Comparison of ENCODE assay signal across 22 cellular contexts in genomic region chr19:49652723-49653465, GRCh38. TPM values are rescaled to one million over a fixed set of nuclear protein-coding genes. Genes with fewer than 3 reads are reported as not detected.
DNase-seq lines count a peak whose midpoint lies in the region; ATAC-seq, FAIRE-seq and TF ChIP-seq lines count a peak whose summit lies in the region.
"Had no signal": no experiment of that assay in that cellular context is flagged by ENCODE, and none has a peak within 500 bp of the region (broad histone marks: within the 10 kb centered on the region; RNA-seq: fewer than 3 reads in every experiment).

No MANE protein-coding gene starts in this region.

- H3K9me3 ChIP-seq in right cardiac atrium (ENCODE audit: control insufficient read depth, low read length) (no peaks in the 10 kb centered on the region), HEK293 (ENCODE audit: control insufficient read depth, insufficient read depth, low read depth, low read length) (no peaks in the 10 kb centered on the region), K562 (replicated peaks; ENCODE audit: control insufficient read depth, insufficient read depth, low read depth, low read length) (no peaks in the 10 kb centered on the region; the same call in 1 of the 2 replicates)
- H3K9me3 ChIP-seq in CD8-positive, alpha-beta memory T cell (ENCODE audit: low read length) = no peaks in the 10 kb centered on the region

- no peak for FAIRE-seq in K562 (lab: Jason Lieb, UNC)
- FAIRE-seq: GM12891, RCC 7860 had no signal

- no peak for TF ChIP-seq RAD21 in K562 (CRISPR knock-in tag; conservative IDR thresholded peaks at IDR 0.05 in 1 of 2, IDR thresholded peaks at IDR 0.05 in 1 of 2)

- POLR2A ChIA-PET in HEK293 (lab: Yijun Ruan, JAX) = interaction anchor here (0.6 to 3.7 kb wide), 3 partner anchors 12 to 146 kb away, joined by 3 to 17 read pairs (median 6); partner anchors contain the start of genes BCL2L12, IRF3 and RRAS
- POLR2A ChIA-PET in K562 (lab: Yijun Ruan, JAX) = interaction anchor here (0.7 to 4.3 kb wide), 2 partner anchors 10 to 258 kb away, joined by 3 to 27 read pairs; partner anchors contain the start of gene SCAF1
- POLR2A ChIA-PET in CD8-positive, alpha-beta memory T cell (lab: Charles Lee) = interaction anchor here (1.0 kb wide), 1 partner anchor 12 kb away, joined by 3 read pairs; the partner anchor contains the start of genes BCL2L12 and IRF3

- no peaks in the 10 kb centered on the region for H3K27me3 Mint-ChIP-seq in stimulated activated naive B cell treated with anti-CD40 and anti-IgM and Interleukin-4, amounts not matched to agents 10 μg/mL and 1 μg/mL and 100 μg/mL, for 72 hours
- no peaks in the 10 kb centered on the region for H3K27me3 Mint-ChIP-seq in CD8-positive, alpha-beta memory T cell
- H3K27me3 Mint-ChIP-seq: B cell had no signal

- peak; percentile 21 for DNase-seq in Right ventricle myocardium inferior (ENCODE audit: missing footprints)
- no peak for DNase-seq in right cardiac atrium
- DNase-seq in K562 (ENCODE audit: extremely low read depth in 1 of 4, low spot score in 3 of 4) = no peak
- no peak for DNase-seq in stimulated activated naive B cell treated with anti-CD40 and anti-IgM and Interleukin-4, amounts not matched to agents 10 μg/mL and 1 μg/mL and 100 μg/mL, for 72 hours
- DNase-seq in CD8-positive, alpha-beta memory T cell = no peak
- DNase-seq in activated CD4-positive, CD25-positive, alpha-beta regulatory T cell (lab: John Stamatoyannopoulos, UW) = no peak
- DNase-seq in central memory CD4-positive, alpha-beta T cell = no peak
- DNase-seq: DND-41; MM.1S; NCI-H1048; NCI-H1436 treated with DMSO at 0.1 percent for 48 hours; NCI-H2029; NCI-H226; NCI-H510A treated with DMSO at 0.1 percent for 48 hours; NCI-H748 treated with DMSO at 0.1 percent for 48 hours; NK-92 treated with Interleukin-12 subunit alpha and Interleukin-12 subunit beta, amount 100 ng/mL, for 24 hours; SHP77 had no signal

- H3K36me3 ChIP-seq in HEK293 (ENCODE audit: control insufficient read depth in 2 of 2, insufficient read depth in 1 of 2, low read length in 2 of 2) = peaks cover 66 to 87% of the 10 kb centered on the region in 2 experiments
- peaks cover 80% of the 10 kb centered on the region; the same call in 2 of the 3 replicates for H3K36me3 ChIP-seq in K562 (ENCODE audit: control insufficient read depth, insufficient read depth, low read length)
- H3K36me3 ChIP-seq in CD8-positive, alpha-beta memory T cell (ENCODE audit: insufficient read depth, low read length) = peaks cover 34% of the 10 kb centered on the region

- H3K27ac ChIP-seq in right cardiac atrium (ENCODE audit: low read length) (no peak overlapping the region), HEK293 (ENCODE audit: extremely low read depth, low read depth, low read length) (no peak overlapping the region), K562 (ENCODE audit: extremely low read depth, low read depth, low read length) (no peak overlapping the region)
- H3K27ac ChIP-seq in CD8-positive, alpha-beta memory T cell (ENCODE audit: low read depth, low read length) = no peak overlapping the region

- CTCF ChIA-PET in HEK293 (lab: Yijun Ruan, JAX) = interaction anchor here (0.7 kb wide), 1 partner anchor 32 kb away, joined by 3 read pairs; no protein-coding TSS in a partner anchor
- CTCF ChIA-PET in K562 (lab: Yijun Ruan, JAX; ENCODE audit: low intra/inter-chr PET ratio) = no interaction called here
- CTCF ChIA-PET in CD8-positive, alpha-beta memory T cell (lab: Charles Lee) = no interaction called here

- H2AFZ ChIP-seq in K562 (ENCODE audit: low read depth, low read length) = no peak overlapping the region

- no peaks in the 10 kb centered on the region for H3K79me2 ChIP-seq in K562 (ENCODE audit: control insufficient read depth, insufficient read depth, low read length)

- H3K9me3 Mint-ChIP-seq in stimulated activated naive B cell treated with anti-CD40 and anti-IgM and Interleukin-4, amounts not matched to agents 10 μg/mL and 1 μg/mL and 100 μg/mL, for 72 hours = no peaks in the 10 kb centered on the region
- H3K9me3 Mint-ChIP-seq in CD8-positive, alpha-beta memory T cell = no peaks in the 10 kb centered on the region
- H3K9me3 Mint-ChIP-seq: T-helper 1 cell treated with Interleukin-12 subunit alpha and Interleukin-12 subunit beta and Interleukin-4 antibody, amounts not matched to agents 30 μg/mL and 1 μg/mL, for 36 hours had no signal

- H3K9ac ChIP-seq in K562 (ENCODE audit: insufficient read depth in 1 of 2, low read depth in 2 of 2, low read length in 2 of 2) = no peak overlapping the region

- H3K4me3 ChIP-seq in right cardiac atrium (ENCODE audit: low read length) (no peak overlapping the region), HEK293 (ENCODE audit: low read depth, low read length) (no peak overlapping the region), K562 (no peak overlapping the region)
- no peak overlapping the region for H3K4me3 ChIP-seq in CD8-positive, alpha-beta memory T cell (ENCODE audit: low read length)

- WGBS in right cardiac atrium = 92% methylated on average over 39 of the region's 39 CpGs
- 97% methylated on average over 21 of the region's 39 CpGs for WGBS in K562 (ENCODE audit: insufficient coverage, low coverage, missing lambda C conversion rate)

- no peak for TF ChIP-seq CTCF in HEK293 (tag by site-specific recombination; IDR thresholded peaks at IDR 0.05)
- TF ChIP-seq CTCF in K562 (IDR thresholded peaks at IDR 0.05 in 2 of 3, conservative IDR thresholded peaks at IDR 0.05 in 1 of 3; ENCODE audit: insufficient read depth in 2 of 3, low read depth in 1 of 3, low read length in 3 of 3) = no peak

- no peaks in the 10 kb centered on the region for H3K4me1 ChIP-seq in right cardiac atrium (ENCODE audit: control insufficient read depth, insufficient read depth, low read length)
- no peaks in the 10 kb centered on the region for H3K4me1 ChIP-seq in HEK293 (ENCODE audit: control insufficient read depth, insufficient read depth, low read length)
- peaks cover 0 to 10% of the 10 kb centered on the region in 2 experiments; a peak in 2 of 5 replicates for H3K4me1 ChIP-seq in K562 (replicated peaks in 1 of 2; ENCODE audit: control insufficient read depth in 2 of 2, insufficient read depth in 2 of 2, low read length in 2 of 2)
- no peaks in the 10 kb centered on the region for H3K4me1 ChIP-seq in CD8-positive, alpha-beta memory T cell (ENCODE audit: insufficient read depth, low read length)

- ATAC-seq in Right ventricle myocardium inferior (no peak), right cardiac atrium (no peak), K562 (no peak)
- no peak for ATAC-seq in stimulated activated naive B cell treated with anti-CD40 and anti-IgM and Interleukin-4, amounts not matched to agents 10 μg/mL and 1 μg/mL and 100 μg/mL, for 72 hours (replicated peaks)

- H4K20me1 ChIP-seq in K562 (replicated peaks; ENCODE audit: control insufficient read depth, insufficient read depth, low read length) = 0 out of 2 replicates have a peak, but pooled peaks cover 4% of the 10 kb centered on the region

- H3K36me3 Mint-ChIP-seq in stimulated activated naive B cell treated with anti-CD40 and anti-IgM and Interleukin-4, amounts not matched to agents 10 μg/mL and 1 μg/mL and 100 μg/mL, for 72 hours = peaks cover 37 to 59% of the 10 kb centered on the region in 2 donors
- peaks cover 0 to 73% (median 1%) of the 10 kb centered on the region in 3 donors for H3K36me3 Mint-ChIP-seq in CD8-positive, alpha-beta memory T cell

- in situ Hi-C loops in K562 (cut with MboI) = no loop called here

- H3K27me3 ChIP-seq in right cardiac atrium (ENCODE audit: control insufficient read depth, insufficient read depth) (no peaks in the 10 kb centered on the region), K562 (ENCODE audit: control insufficient read depth in 2 of 2, insufficient read depth in 2 of 2, low read length in 2 of 2) (no peaks in the 10 kb centered on the region)
- H3K27me3 ChIP-seq in CD8-positive, alpha-beta memory T cell (ENCODE audit: insufficient read depth, low read length, poor library complexity, severe bottlenecking) = no peaks in the 10 kb centered on the region

- peak overlapping the region; percentile 14 for H3K27ac Mint-ChIP-seq in stimulated activated naive B cell treated with anti-CD40 and anti-IgM and Interleukin-4, amounts not matched to agents 10 μg/mL and 1 μg/mL and 100 μg/mL, for 72 hours
- no peak overlapping the region for H3K27ac Mint-ChIP-seq in CD8-positive, alpha-beta memory T cell
- H3K27ac Mint-ChIP-seq: T-helper 1 cell treated with Interleukin-12 subunit alpha and Interleukin-12 subunit beta and Interleukin-4 antibody, amounts not matched to agents 30 μg/mL and 1 μg/mL, for 36 hours had no signal

- no peaks in the 10 kb centered on the region for H3K9me1 ChIP-seq in K562 (ENCODE audit: control insufficient read depth, insufficient read depth, low read length)

- no peak for TF ChIP-seq POLR2A in K562 (conservative IDR thresholded peaks at IDR 0.05)

- H3K4me2 ChIP-seq in K562 (ENCODE audit: insufficient read depth, low read length) = no peak overlapping the region

- TF ChIP-seq EP300 in K562 (IDR thresholded peaks at IDR 0.05; ENCODE audit: low read length) = no peak

- intact Hi-C loops in Right ventricle myocardium inferior (cut with DNase I) (no loop called here), right cardiac atrium (cut with DNase I) (no loop called here), K562 (cut with micrococcal nuclease) (no loop called here)

- no peak overlapping the region for H3K4me3 Mint-ChIP-seq in stimulated activated naive B cell treated with anti-CD40 and anti-IgM and Interleukin-4, amounts not matched to agents 10 μg/mL and 1 μg/mL and 100 μg/mL, for 72 hours
- H3K4me3 Mint-ChIP-seq in CD8-positive, alpha-beta memory T cell = no peak overlapping the region
- H3K4me3 Mint-ChIP-seq: B cell; T-helper 1 cell treated with Interleukin-12 subunit alpha and Interleukin-12 subunit beta and Interleukin-4 antibody, amounts not matched to agents 30 μg/mL and 1 μg/mL, for 36 hours had no signal

- peaks cover 3 to 5% of the 10 kb centered on the region in 2 donors for H3K4me1 Mint-ChIP-seq in stimulated activated naive B cell treated with anti-CD40 and anti-IgM and Interleukin-4, amounts not matched to agents 10 μg/mL and 1 μg/mL and 100 μg/mL, for 72 hours
- peaks cover 0 to 4% (median 2%) of the 10 kb centered on the region in 3 donors for H3K4me1 Mint-ChIP-seq in CD8-positive, alpha-beta memory T cell
- H3K4me1 Mint-ChIP-seq: B cell had no signal

- TSS peak; percentile 34 for BruUV-seq in K562 (replicated peaks; lab: Mats Ljungman, UMichigan)

RNA-seq across cellular contexts. Expression of gene SCAF1, which starts 10.9 kb away (rescaled TPM):
- total RNA-seq in Right ventricle myocardium inferior (42.5 TPM), right cardiac atrium (10 to 100 TPM; 41.8 to 52.7 (median 42.3) TPM), K562 (2014; rRNA removed) (12.9 and 18.0 TPM in 2 replicates), K562 (2014; rRNA removed; fragmentation: Illumina TruSeq; extraction: Trizol) (2.5 and 2.8 TPM in 2 replicates), K562 (2015; rRNA removed; fragmentation: Illumina TruSeq; extraction: Trizol) (4.9 and 6.0 TPM in 2 replicates), K562 (2021) (75.5 and 79.0 TPM in 2 replicates)
- polyA plus RNA-seq in right cardiac atrium (23.3 TPM), K562 (2011; rRNA removed) (3.7 and 4.3 TPM in 2 replicates), K562 (2014; fragmentation: Illumina TruSeq; extraction: Trizol) (9.7 and 22.5 TPM in 2 replicates), K562 (2014; fragmentation: Nextera tagmentation; extraction: Ambion mirVana) (under 1 TPM; 0.20 to 0.25 TPM), K562 (2014; rRNA removed) (11.4 and 14.6 TPM in 2 replicates)
- total RNA-seq in K562 (2011; cell fraction: chromatin; rRNA removed; ENCODE audit: low replicate concordance) = 11.3 and 31.0 TPM in 2 replicates
- total RNA-seq in K562 (2011; cell fraction: nucleolus; rRNA removed) = 16.8 and 21.8 TPM in 2 replicates
- total RNA-seq in K562 (2011; cell fraction: nucleoplasm; rRNA removed) = 10.6 and 16.9 TPM in 2 replicates
- 5.1 and 6.3 TPM in 2 replicates for polyA plus RNA-seq in K562 (2011; cell fraction: cytosol; rRNA removed)
- 21.1 and 37.2 TPM in 2 replicates for polyA plus RNA-seq in K562 (2011; cell fraction: nucleus; rRNA removed)
- 36.5 and 39.5 TPM in 2 replicates for polyA plus RNA-seq in K562 (2012)
- 1.1 and 1.9 TPM in 2 replicates for polyA minus RNA-seq in K562 (2011; rRNA and poly(A)+ RNA removed)
- polyA minus RNA-seq in K562 (2011; cell fraction: cytosol; rRNA and poly(A)+ RNA removed) = 7.8 and 12.0 TPM in 2 replicates
- polyA minus RNA-seq in K562 (2011; cell fraction: nucleus; rRNA and poly(A)+ RNA removed) = 4.8 and 5.6 TPM in 2 replicates
- total RNA-seq in CD8-positive, alpha-beta memory T cell = 10 to 100 TPM; 79.2 to 79.7 TPM
- 3.2 TPM for polyA plus RNA-seq in CD8-positive, alpha-beta memory T cell

RNA-seq across cellular contexts. Expression of gene IRF3, which starts 12.8 kb away (rescaled TPM):
- 36.4 TPM for total RNA-seq in Right ventricle myocardium inferior
- 10 to 100 TPM; 34.1 to 58.0 (median 40.7) TPM for total RNA-seq in right cardiac atrium
- polyA plus RNA-seq in right cardiac atrium = 39.6 TPM
- total RNA-seq in K562 (2011; cell fraction: chromatin; rRNA removed; ENCODE audit: low replicate concordance) = 63.4 and 152 TPM in 2 replicates
- total RNA-seq in K562 (2011; cell fraction: nucleolus; rRNA removed) = 90.7 and 93.9 TPM in 2 replicates
- total RNA-seq in K562 (2011; cell fraction: nucleoplasm; rRNA removed) = 78.8 and 106 TPM in 2 replicates
- 113 and 160 TPM in 2 replicates for total RNA-seq in K562 (2014; rRNA removed)
- 28.5 and 40.9 TPM in 2 replicates for total RNA-seq in K562 (2014; rRNA removed; fragmentation: Illumina TruSeq; extraction: Trizol)
- 64.0 and 65.4 TPM in 2 replicates for total RNA-seq in K562 (2015; rRNA removed; fragmentation: Illumina TruSeq; extraction: Trizol)
- total RNA-seq in K562 (2021) = 125 and 132 TPM in 2 replicates
- 54.5 and 66.4 TPM in 2 replicates for polyA plus RNA-seq in K562 (2011; rRNA removed)
- polyA plus RNA-seq in K562 (2011; cell fraction: cytosol; rRNA removed) = 56.8 and 134 TPM in 2 replicates
- polyA plus RNA-seq in K562 (2011; cell fraction: nucleus; rRNA removed) = 106 and 215 TPM in 2 replicates
- 119 and 139 TPM in 2 replicates for polyA plus RNA-seq in K562 (2012)
- polyA plus RNA-seq in K562 (2014; fragmentation: Illumina TruSeq; extraction: Trizol) = 118 and 119 TPM in 2 replicates
- 10 to 100 TPM in 1 of 2 experiments, 1 to 10 TPM in 1; 7.5 to 11.6 TPM for polyA plus RNA-seq in K562 (2014; fragmentation: Nextera tagmentation; extraction: Ambion mirVana)
- 118 and 145 TPM in 2 replicates for polyA plus RNA-seq in K562 (2014; rRNA removed)
- polyA minus RNA-seq in K562 (2011; rRNA and poly(A)+ RNA removed) = 11.1 and 16.9 TPM in 2 replicates
- 36.4 and 44.4 TPM in 2 replicates for polyA minus RNA-seq in K562 (2011; cell fraction: cytosol; rRNA and poly(A)+ RNA removed)
- polyA minus RNA-seq in K562 (2011; cell fraction: nucleus; rRNA and poly(A)+ RNA removed) = 13.9 and 17.5 TPM in 2 replicates
- 100 to 1,000 TPM; 118 to 127 TPM for total RNA-seq in CD8-positive, alpha-beta memory T cell
- 81.7 TPM for polyA plus RNA-seq in CD8-positive, alpha-beta memory T cell

RNA-seq across cellular contexts. Expression of gene BCL2L12, which starts 12.8 kb away (rescaled TPM):
- total RNA-seq in Right ventricle myocardium inferior (10.6 TPM), right cardiac atrium (10 to 100 TPM in 3 of 4 donors, 1 to 10 TPM in 1; 8.6 to 14.0 (median 12.4) TPM), K562 (2014; rRNA removed) (128 and 169 TPM in 2 replicates), K562 (2014; rRNA removed; fragmentation: Illumina TruSeq; extraction: Trizol) (17.0 and 18.8 TPM in 2 replicates), K562 (2015; rRNA removed; fragmentation: Illumina TruSeq; extraction: Trizol) (26.5 and 29.4 TPM in 2 replicates), K562 (2021) (183 and 185 TPM in 2 replicates)
- polyA plus RNA-seq in right cardiac atrium (15.1 TPM), K562 (2011; rRNA removed) (81.2 and 95.3 TPM in 2 replicates), K562 (2014; fragmentation: Illumina TruSeq; extraction: Trizol) (85.6 and 184 TPM in 2 replicates), K562 (2014; fragmentation: Nextera tagmentation; extraction: Ambion mirVana) (1 to 10 TPM; 7.4 to 7.5 TPM), K562 (2014; rRNA removed) (263 and 282 TPM in 2 replicates)
- 31.5 and 83.3 TPM in 2 replicates for total RNA-seq in K562 (2011; cell fraction: chromatin; rRNA removed; ENCODE audit: low replicate concordance)
- total RNA-seq in K562 (2011; cell fraction: nucleolus; rRNA removed) = 79.4 and 85.7 TPM in 2 replicates
- total RNA-seq in K562 (2011; cell fraction: nucleoplasm; rRNA removed) = 47.0 and 50.7 TPM in 2 replicates
- polyA plus RNA-seq in K562 (2011; cell fraction: cytosol; rRNA removed) = 132 and 350 TPM in 2 replicates
- polyA plus RNA-seq in K562 (2011; cell fraction: nucleus; rRNA removed) = 132 and 212 TPM in 2 replicates
- 164 and 177 TPM in 2 replicates for polyA plus RNA-seq in K562 (2012)
- 8.8 and 10.7 TPM in 2 replicates for polyA minus RNA-seq in K562 (2011; rRNA and poly(A)+ RNA removed)
- polyA minus RNA-seq in K562 (2011; cell fraction: cytosol; rRNA and poly(A)+ RNA removed) = 29.2 and 36.0 TPM in 2 replicates
- 22.6 and 24.0 TPM in 2 replicates for polyA minus RNA-seq in K562 (2011; cell fraction: nucleus; rRNA and poly(A)+ RNA removed)
- 10 to 100 TPM; 68.2 to 70.9 TPM for total RNA-seq in CD8-positive, alpha-beta memory T cell
- polyA plus RNA-seq in CD8-positive, alpha-beta memory T cell = 18.9 TPM

RNA-seq across cellular contexts. Expression of gene RRAS, which starts 13.0 kb away (rescaled TPM):
- total RNA-seq in Right ventricle myocardium inferior (120 TPM), right cardiac atrium (100 to 1,000 TPM in 1 of 4 donors, 10 to 100 TPM in 3; 76.7 to 106 (median 85.3) TPM), K562 (2014; rRNA removed) (8.2 and 10.4 TPM in 2 replicates), K562 (2014; rRNA removed; fragmentation: Illumina TruSeq; extraction: Trizol) (1.5 and 1.7 TPM in 2 replicates), K562 (2015; rRNA removed; fragmentation: Illumina TruSeq; extraction: Trizol) (3.1 and 3.7 TPM in 2 replicates), K562 (2021) (8.3 and 9.3 TPM in 2 replicates)
- polyA plus RNA-seq in right cardiac atrium (153 TPM), K562 (2011; rRNA removed) (15.4 and 16.4 TPM in 2 replicates), K562 (2014; fragmentation: Illumina TruSeq; extraction: Trizol) (8.5 and 13.9 TPM in 2 replicates), K562 (2014; fragmentation: Nextera tagmentation; extraction: Ambion mirVana) (1 to 10 TPM in 1 of 2 experiments, under 1 TPM in 1; 0.70 to 1.3 TPM), K562 (2014; rRNA removed) (17.3 and 18.3 TPM in 2 replicates)
- total RNA-seq in K562 (2011; cell fraction: chromatin; rRNA removed; ENCODE audit: low replicate concordance) = 2.5 and 10.0 TPM in 2 replicates
- total RNA-seq in K562 (2011; cell fraction: nucleolus; rRNA removed) = 9.5 and 11.2 TPM in 2 replicates
- total RNA-seq in K562 (2011; cell fraction: nucleoplasm; rRNA removed) = 8.0 and 8.3 TPM in 2 replicates
- 26.0 and 54.3 TPM in 2 replicates for polyA plus RNA-seq in K562 (2011; cell fraction: cytosol; rRNA removed)
- 19.7 and 39.0 TPM in 2 replicates for polyA plus RNA-seq in K562 (2011; cell fraction: nucleus; rRNA removed)
- 14.8 and 16.2 TPM in 2 replicates for polyA plus RNA-seq in K562 (2012)
- 1.2 and 2.7 TPM in 2 replicates for polyA minus RNA-seq in K562 (2011; rRNA and poly(A)+ RNA removed)
- 5.5 and 8.4 TPM in 2 replicates for polyA minus RNA-seq in K562 (2011; cell fraction: cytosol; rRNA and poly(A)+ RNA removed)
- polyA minus RNA-seq in K562 (2011; cell fraction: nucleus; rRNA and poly(A)+ RNA removed) = 2.0 TPM in 2 replicates
- total RNA-seq in CD8-positive, alpha-beta memory T cell = 1 to 10 TPM; 5.3 to 5.8 TPM
- polyA plus RNA-seq in CD8-positive, alpha-beta memory T cell = 16.0 TPM

RNA-seq across cellular contexts. Expression of gene PRMT1, which starts 24.2 kb away (rescaled TPM):
- 122 TPM for total RNA-seq in Right ventricle myocardium inferior
- 100 to 1,000 TPM; 117 to 131 (median 125) TPM for total RNA-seq in right cardiac atrium
- 154 TPM for polyA plus RNA-seq in right cardiac atrium
- total RNA-seq in K562 (2011; cell fraction: chromatin; rRNA removed; ENCODE audit: low replicate concordance) = 329 and 693 TPM in 2 replicates
- 420 and 469 TPM in 2 replicates for total RNA-seq in K562 (2011; cell fraction: nucleolus; rRNA removed)
- 336 and 338 TPM in 2 replicates for total RNA-seq in K562 (2011; cell fraction: nucleoplasm; rRNA removed)
- 371 and 483 TPM in 2 replicates for total RNA-seq in K562 (2014; rRNA removed)
- total RNA-seq in K562 (2014; rRNA removed; fragmentation: Illumina TruSeq; extraction: Trizol) = 132 and 169 TPM in 2 replicates
- total RNA-seq in K562 (2015; rRNA removed; fragmentation: Illumina TruSeq; extraction: Trizol) = 326 and 337 TPM in 2 replicates
- 324 and 326 TPM in 2 replicates for total RNA-seq in K562 (2021)
- polyA plus RNA-seq in K562 (2011; rRNA removed) = 407 and 436 TPM in 2 replicates
- polyA plus RNA-seq in K562 (2011; cell fraction: cytosol; rRNA removed) = 562 and 863 TPM in 2 replicates
- 575 and 667 TPM in 2 replicates for polyA plus RNA-seq in K562 (2011; cell fraction: nucleus; rRNA removed)
- polyA plus RNA-seq in K562 (2012) = 194 and 423 TPM in 2 replicates
- 446 and 465 TPM in 2 replicates for polyA plus RNA-seq in K562 (2014; fragmentation: Illumina TruSeq; extraction: Trizol)
- 10 to 100 TPM; 13.3 to 74.0 TPM for polyA plus RNA-seq in K562 (2014; fragmentation: Nextera tagmentation; extraction: Ambion mirVana)
- 464 and 510 TPM in 2 replicates for polyA plus RNA-seq in K562 (2014; rRNA removed)
- 337 and 429 TPM in 2 replicates for polyA minus RNA-seq in K562 (2011; rRNA and poly(A)+ RNA removed)
- polyA minus RNA-seq in K562 (2011; cell fraction: cytosol; rRNA and poly(A)+ RNA removed) = 187 and 188 TPM in 2 replicates
- 171 and 244 TPM in 2 replicates for polyA minus RNA-seq in K562 (2011; cell fraction: nucleus; rRNA and poly(A)+ RNA removed)
- total RNA-seq in CD8-positive, alpha-beta memory T cell = 100 to 1,000 TPM; 529 to 537 TPM
- 135 TPM for polyA plus RNA-seq in CD8-positive, alpha-beta memory T cell
